ENCODE assay signal across 2 cellular contexts in genomic region chr19:52946322-52947310, GRCh38.
TF ChIP-seq lines count a peak whose summit lies in the region.

No MANE protein-coding gene starts in this region.

TF ChIP-seq in endothelial cell of umbilical vein, 7 proteins besides CTCF, POLR2A, EP300 and RAD21:
- TF ChIP-seq MYC (IDR thresholded peaks at IDR 0.05; ENCODE audit: low read depth, low read length) (no peak), EZH2 (IDR thresholded peaks at IDR 0.05; ENCODE audit: borderline replicate concordance, low read depth, low read length, severe bottlenecking) (no peak), MAX (IDR thresholded peaks at IDR 0.05; ENCODE audit: insufficient read depth, insufficient read length) (no peak), POLR2AphosphoS5 (IDR thresholded peaks at IDR 0.05; ENCODE audit: insufficient read depth, low read depth, low read length) (no peak), FOS (IDR thresholded peaks at IDR 0.05; ENCODE audit: borderline replicate concordance, insufficient read depth, low read length) (no peak), JUN (IDR thresholded peaks at IDR 0.05; ENCODE audit: borderline replicate concordance, insufficient read depth, insufficient read length, low read depth) (no peak), GATA2 (IDR thresholded peaks at IDR 0.05; ENCODE audit: insufficient read depth, insufficient read length, low read depth, low read length) (no peak)
TF ChIP-seq in endothelial cell of umbilical vein: peak in this region for 0.

TF ChIP-seq in HepG2, 621 proteins besides CTCF, POLR2A, EP300 and RAD21:
- TF ChIP-seq AGO2 (optimal IDR thresholded peaks at IDR 0.05; ENCODE audit: low read depth, low read length) (peak; percentile 65), POLR2G (IDR thresholded peaks at IDR 0.05; ENCODE audit: low read depth, low read length) (peak; percentile 40)
- TF ChIP-seq, protein P1, sequence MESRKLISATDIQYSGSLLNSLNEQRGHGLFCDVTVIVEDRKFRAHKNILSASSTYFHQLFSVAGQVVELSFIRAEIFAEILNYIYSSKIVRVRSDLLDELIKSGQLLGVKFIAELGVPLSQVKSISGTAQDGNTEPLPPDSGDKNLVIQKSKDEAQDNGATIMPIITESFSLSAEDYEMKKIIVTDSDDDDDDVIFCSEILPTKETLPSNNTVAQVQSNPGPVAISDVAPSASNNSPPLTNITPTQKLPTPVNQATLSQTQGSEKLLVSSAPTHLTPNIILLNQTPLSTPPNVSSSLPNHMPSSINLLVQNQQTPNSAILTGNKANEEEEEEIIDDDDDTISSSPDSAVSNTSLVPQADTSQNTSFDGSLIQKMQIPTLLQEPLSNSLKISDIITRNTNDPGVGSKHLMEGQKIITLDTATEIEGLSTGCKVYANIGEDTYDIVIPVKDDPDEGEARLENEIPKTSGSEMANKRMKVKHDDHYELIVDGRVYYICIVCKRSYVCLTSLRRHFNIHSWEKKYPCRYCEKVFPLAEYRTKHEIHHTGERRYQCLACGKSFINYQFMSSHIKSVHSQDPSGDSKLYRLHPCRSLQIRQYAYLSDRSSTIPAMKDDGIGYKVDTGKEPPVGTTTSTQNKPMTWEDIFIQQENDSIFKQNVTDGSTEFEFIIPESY (CRISPR knock-in tag; IDR thresholded peaks at IDR 0.05): no peak
- TF ChIP-seq, protein P2, sequence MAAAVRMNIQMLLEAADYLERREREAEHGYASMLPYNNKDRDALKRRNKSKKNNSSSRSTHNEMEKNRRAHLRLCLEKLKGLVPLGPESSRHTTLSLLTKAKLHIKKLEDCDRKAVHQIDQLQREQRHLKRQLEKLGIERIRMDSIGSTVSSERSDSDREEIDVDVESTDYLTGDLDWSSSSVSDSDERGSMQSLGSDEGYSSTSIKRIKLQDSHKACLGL (CRISPR knock-in tag; IDR thresholded peaks at IDR 0.05): 0 out of 2 replicates have a peak, but pooled peaks have one; percentile 28
